ENCODE assay signal across 2 cellular contexts in genomic region chr20:38180781-38181180, GRCh38.
A peak's percentile ranks its signal among the peaks of the same experiment; 100 is the strongest.
TF ChIP-seq lines count a peak whose summit lies in the region.

No MANE protein-coding gene starts in this region.

TF ChIP-seq in A549, 52 proteins besides CTCF, POLR2A, EP300 and RAD21:
- no peak for TF ChIP-seq CBX2 (IDR thresholded peaks at IDR 0.05; ENCODE audit: borderline replicate concordance, low read depth)
- peak; percentile 38; the same call in 1 of the 2 replicates for TF ChIP-seq ESRRA (IDR thresholded peaks at IDR 0.05; ENCODE audit: borderline replicate concordance, low read length)

TF ChIP-seq in HCT116, 20 proteins besides CTCF, POLR2A, EP300 and RAD21:
- TF ChIP-seq POLR2AphosphoS5 (IDR thresholded peaks at IDR 0.05; ENCODE audit: low read depth, low read length): no peak
- no peak for TF ChIP-seq SRF (IDR thresholded peaks at IDR 0.05; ENCODE audit: low read depth)
- TF ChIP-seq MAX (IDR thresholded peaks at IDR 0.05): no peak
- no peak for TF ChIP-seq EZH2phosphoT487 (IDR thresholded peaks at IDR 0.05; ENCODE audit: borderline replicate concordance)
- no peak for TF ChIP-seq SIN3A (IDR thresholded peaks at IDR 0.05; ENCODE audit: low read depth)
- TF ChIP-seq REST (IDR thresholded peaks at IDR 0.05; ENCODE audit: low read depth): no peak
